In the genomic region with DNA sequence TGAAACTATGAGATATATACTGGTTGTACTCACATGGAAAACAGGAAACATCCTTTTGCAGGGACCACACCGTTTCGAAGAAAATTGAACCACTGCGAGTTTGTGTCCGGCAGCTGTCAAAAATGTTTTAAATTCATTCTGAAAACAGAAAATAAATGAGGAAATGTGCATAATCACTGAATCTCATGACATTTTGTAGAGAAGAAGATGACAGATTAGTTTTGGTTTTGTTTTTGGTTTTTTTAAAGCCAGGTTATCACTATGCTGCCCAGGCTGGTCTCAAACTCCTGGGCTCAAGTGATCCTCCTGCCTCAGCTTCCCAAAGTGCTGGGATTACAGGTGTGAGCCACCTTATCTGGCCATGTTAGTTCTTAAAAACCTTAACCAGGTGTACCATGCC, we compare ENCODE assay signal across 17 cellular contexts.
DNase-seq lines count a peak whose midpoint lies in the region; ATAC-seq, FAIRE-seq and TF ChIP-seq lines count a peak whose summit lies in the region.
"Had no signal": no experiment of that assay in that cellular context is flagged by ENCODE, and none has a peak within 500 bp of the region (broad histone marks: within the 10 kb centered on the region; RNA-seq: fewer than 3 reads in every experiment).

No MANE protein-coding gene starts in this region.

- H3K36me3 ChIP-seq in brain microvascular endothelial cell (replicated peaks), result no peaks in the 10 kb centered on the region

- no peaks in the 10 kb centered on the region for H3K27me3 ChIP-seq in brain microvascular endothelial cell (replicated peaks)

- H3K4me3 ChIP-seq in brain microvascular endothelial cell (ENCODE audit: low read depth, low read length), result no peak overlapping the region

- peak; percentile 77 for ATAC-seq in HG02870 (IDR thresholded peaks at IDR 0.05; ENCODE audit: unreplicated experiment)
- ATAC-seq in HG03558 (IDR thresholded peaks at IDR 0.05; ENCODE audit: extremely low read depth, unreplicated experiment), result peak; percentile 57

- no peak overlapping the region for H3K27ac ChIP-seq in brain microvascular endothelial cell
- H3K27ac ChIP-seq: RWPE1 had no signal

- DNase-seq in GM18507 (ENCODE audit: extremely low spot score, insufficient read length, low read depth) (no peak), GM20000 (ENCODE audit: low spot score) (peak; percentile 16), NCI-H2196 (lab: John Stamatoyannopoulos, UW; ENCODE audit: unreplicated experiment) (no peak), NCI-H187 (lab: John Stamatoyannopoulos, UW) (no peak), brain microvascular endothelial cell (no peak)
- DNase-seq in activated CD4-positive, alpha-beta T cell treated with anti-CD3 and anti-CD28 coated beads for 1 hour, result no peak
- DNase-seq: activated CD8-positive, alpha-beta memory T cell treated with anti-CD3 and anti-CD28 coated beads for 24 hours; activated naive CD4-positive, alpha-beta T cell treated with Interleukin-2 at 50 U/mL for 16 hours; EL; head of caudate nucleus; stimulated activated CD4-positive, alpha-beta T cell treated with anti-CD3 and anti-CD28 coated beads, Interleukin-2, amount 100 ng/mL, for 48 hours; stimulated activated naive CD4-positive, alpha-beta T cell treated with Interleukin-2 at 50 U/mL for 16 hours; T-helper 9 cell had no signal

- in situ Hi-C loops in brain microvascular endothelial cell (cut with HindIII; ENCODE audit: low pct_ligation_motif_present, low sequenced_read_pairs), result no loop called here

- peak; percentile 70 for FAIRE-seq in GM18507 (lab: Jason Lieb, UNC)
- FAIRE-seq: bronchial epithelial cell had no signal

- TF ChIP-seq CTCF in GM20000 (IDR thresholded peaks at IDR 0.05; ENCODE audit: extremely low read depth, missing control alignments) (no peak), brain microvascular endothelial cell (IDR thresholded peaks at IDR 0.05; ENCODE audit: low read depth, low read length, missing control alignments) (no peak)
